Comparison of ENCODE assay signal across 24 cellular contexts in the genomic region with DNA sequence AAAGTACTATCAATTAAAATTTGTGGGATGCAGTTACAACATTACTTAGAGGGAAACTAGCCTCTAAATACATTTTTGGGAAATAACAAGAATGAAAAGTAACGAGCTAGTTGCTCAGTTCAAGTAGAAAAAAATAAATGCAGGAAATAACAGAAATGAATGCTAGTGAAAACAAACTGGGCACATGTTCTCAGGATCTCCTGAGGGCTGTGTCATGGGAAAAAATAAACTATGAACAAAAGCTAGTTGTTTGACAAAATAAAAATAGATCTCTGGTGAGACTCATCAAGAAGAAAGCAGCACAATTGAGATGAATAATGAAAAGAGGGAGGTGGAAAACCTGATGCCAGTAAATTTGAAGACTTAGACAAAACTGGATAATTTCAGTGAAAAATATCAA.
"Had no signal": no experiment of that assay in that cellular context is flagged by ENCODE, and none has a peak within 500 bp of the region (broad histone marks: within the 10 kb centered on the region; RNA-seq: fewer than 3 reads in every experiment).

No MANE protein-coding gene starts in this region.

- H3K9me3 ChIP-seq: gastrocnemius medialis, heart left ventricle, right lobe of liver, stomach, upper lobe of right lung had no signal

- H3K36me3 ChIP-seq: brain microvascular endothelial cell, gastrocnemius medialis, neural progenitor cell, right lobe of liver, upper lobe of right lung had no signal

- ATAC-seq: activated CD8-positive, alpha-beta memory T cell treated with anti-CD3 and anti-CD28 coated beads, Interleukin-2, amount 10 ng/mL, durations not matched to agents 7 days and 5 days; activated T-helper 17 cell treated with anti-CD3 and anti-CD28 coated beads, Interleukin-2, amount 50 U/mL, for 72 hours; gastrocnemius medialis; heart left ventricle; left lobe of liver; naive thymus-derived CD4-positive, alpha-beta T cell; right lobe of liver; stimulated activated effector memory CD8-positive, alpha-beta T cell treated with anti-CD3 and anti-CD28 coated beads, Interleukin-12 subunit alpha, Interleukin-12 subunit beta, amount 100 ng/mL, for 72 hours; upper lobe of right lung had no signal

- H3K9ac ChIP-seq: neural progenitor cell had no signal

- DNase-seq: activated CD4-positive, alpha-beta memory T cell treated with anti-CD3 and anti-CD28 coated beads, Interleukin-2, amount 10 ng/mL, durations not matched to agents 7 days and 5 days; activated CD4-positive, alpha-beta T cell treated with anti-CD3 and anti-CD28 coated beads for 48 hours; activated CD4-positive, CD25-positive, alpha-beta regulatory T cell; activated CD8-positive, alpha-beta memory T cell treated with anti-CD3 and anti-CD28 coated beads, Interleukin-2, amount 10 ng/mL, durations not matched to agents 7 days and 5 days; activated naive CD4-positive, alpha-beta T cell; activated T-cell treated with anti-CD3 and anti-CD28 coated beads, Interleukin-2, amount 50 U/mL, for 1 hour; aorta; brain microvascular endothelial cell; cerebellar nuclear complex; erythroblast; gastrocnemius medialis; heart left ventricle; kidney; naive thymus-derived CD4-positive, alpha-beta T cell; right lobe of liver; stimulated activated CD4-positive, alpha-beta T cell treated with anti-CD3 and anti-CD28 coated beads, Interleukin-4, amount 100 ng/mL, for 24 hours; stomach; T-helper 1 cell; T1000; upper lobe of right lung had no signal

- H3K27ac ChIP-seq: brain microvascular endothelial cell, gastrocnemius medialis, heart left ventricle, neural progenitor cell, right lobe of liver, stomach, upper lobe of right lung had no signal

- H3K4me3 ChIP-seq: gastrocnemius medialis, heart left ventricle, neural progenitor cell, right lobe of liver, stomach, upper lobe of right lung had no signal
